In the genomic region with DNA sequence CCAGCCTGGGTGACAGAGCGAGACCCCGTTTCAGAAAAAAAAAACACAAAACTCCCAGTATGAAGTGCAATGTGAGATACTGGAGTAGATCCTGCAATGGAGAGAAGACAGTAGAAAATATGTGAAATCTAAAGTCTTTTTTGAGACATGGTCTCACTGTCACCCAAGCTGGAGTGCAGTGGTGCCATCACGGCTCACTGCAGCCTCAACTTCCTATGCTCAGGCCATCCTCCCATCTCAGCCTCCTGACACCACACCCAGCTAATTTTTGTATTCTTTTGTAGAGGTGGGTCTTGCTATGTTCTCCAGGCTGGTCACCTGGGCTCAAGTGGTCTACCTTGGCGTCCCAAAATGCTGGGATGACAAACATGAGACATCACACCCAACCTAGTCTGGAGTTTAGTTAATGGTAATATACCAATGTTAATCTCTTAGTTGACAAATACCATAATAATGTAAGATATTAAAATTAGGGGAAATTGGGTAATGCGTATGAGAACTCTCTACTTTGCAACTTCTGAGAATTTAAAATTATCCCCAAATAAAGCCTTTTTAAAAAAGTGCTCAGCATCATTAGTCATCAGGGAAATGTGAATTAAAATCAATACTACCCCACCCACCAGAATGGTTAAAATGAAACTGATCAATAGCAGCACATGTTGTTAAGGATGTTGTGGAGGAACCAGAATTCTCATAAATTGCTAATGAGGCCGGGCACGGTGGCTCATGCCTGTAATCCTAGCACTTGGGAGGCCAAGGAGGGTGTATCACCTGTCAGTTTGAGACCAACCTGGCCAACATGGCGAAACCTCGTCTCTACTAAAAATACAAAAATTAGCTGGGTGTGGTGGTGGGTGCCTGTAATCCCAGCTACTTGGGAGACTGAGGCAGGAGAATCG, we compare ENCODE assay signal across 20 cellular contexts. TPM values are rescaled to one million over a fixed set of nuclear protein-coding genes. Genes with fewer than 3 reads are reported as not detected.
A peak's percentile ranks its signal among the peaks of the same experiment; 100 is the strongest.
DNase-seq lines count a peak whose midpoint lies in the region; ATAC-seq and TF ChIP-seq lines count a peak whose summit lies in the region.
"Had no signal": no experiment of that assay in that cellular context is flagged by ENCODE, and none has a peak within 500 bp of the region (broad histone marks: within the 10 kb centered on the region; RNA-seq: fewer than 3 reads in every experiment).

No MANE protein-coding gene starts in this region.

- ATAC-seq in activated CD4-positive, alpha-beta T cell treated with anti-CD3 and anti-CD28 coated beads for 36 hours: peak; percentile 59
- peak in 1 of 2 donors; percentile 48 for ATAC-seq in natural killer cell treated with Interleukin-12 subunit alpha and Interleukin-12 subunit beta and Interleukin-15 and Interleukin-18, amount 100 ng/mL, for 72 hours
- ATAC-seq in natural killer cell (no peak), HG03095 (IDR thresholded peaks at IDR 0.05; ENCODE audit: unreplicated experiment) (no peak), HG03442 (IDR thresholded peaks at IDR 0.05; ENCODE audit: unreplicated experiment) (no peak)
- no peak for ATAC-seq in central memory CD8-positive, alpha-beta T cell (replicated peaks; ENCODE audit: extremely low read depth, poor library complexity, severe bottlenecking)
- no peak for ATAC-seq in stimulated activated memory B cell treated with anti-CD40 and anti-IgM and Interleukin-4, amounts not matched to agents 10 μg/mL and 1 μg/mL and 100 μg/mL, for 72 hours
- ATAC-seq: Right ventricle myocardium inferior had no signal

- POLR2A ChIA-PET in activated CD4-positive, alpha-beta T cell treated with anti-CD3 and anti-CD28 coated beads for 36 hours (lab: Charles Lee): no interaction called here

- no peaks in the 10 kb centered on the region for H3K9me3 Mint-ChIP-seq in activated CD4-positive, alpha-beta T cell treated with anti-CD3 and anti-CD28 coated beads for 36 hours (ENCODE audit: low read depth)
- H3K9me3 Mint-ChIP-seq in natural killer cell treated with Interleukin-12 subunit alpha and Interleukin-12 subunit beta and Interleukin-15 and Interleukin-18, amount 100 ng/mL, for 72 hours: no peaks in the 10 kb centered on the region
- no peaks in the 10 kb centered on the region for H3K9me3 Mint-ChIP-seq in natural killer cell
- no peaks in the 10 kb centered on the region for H3K9me3 Mint-ChIP-seq in central memory CD8-positive, alpha-beta T cell
- no peaks in the 10 kb centered on the region for H3K9me3 Mint-ChIP-seq in stimulated activated memory B cell treated with anti-CD40 and anti-IgM and Interleukin-4, amounts not matched to agents 10 μg/mL and 1 μg/mL and 100 μg/mL, for 72 hours
- H3K9me3 Mint-ChIP-seq: activated naive CD8-positive, alpha-beta T cell treated with anti-CD3 and anti-CD28 coated beads, Interleukin-2, amount 10 ng/mL, durations not matched to agents 7 days and 5 days; CD4-positive, CD25-positive, alpha-beta regulatory T cell had no signal

- TF ChIP-seq CTCF in natural killer cell (IDR thresholded peaks at IDR 0.05): no peak

- peaks cover 50% of the 10 kb centered on the region for H3K4me1 Mint-ChIP-seq in activated CD4-positive, alpha-beta T cell treated with anti-CD3 and anti-CD28 coated beads for 36 hours
- peaks cover 11 to 28% of the 10 kb centered on the region in 2 donors for H3K4me1 Mint-ChIP-seq in natural killer cell treated with Interleukin-12 subunit alpha and Interleukin-12 subunit beta and Interleukin-15 and Interleukin-18, amount 100 ng/mL, for 72 hours (ENCODE audit: low read depth in 2 of 2)
- H3K4me1 Mint-ChIP-seq in natural killer cell: peaks cover 16 to 17% of the 10 kb centered on the region in 2 donors
- peaks cover 16% of the 10 kb centered on the region for H3K4me1 Mint-ChIP-seq in central memory CD8-positive, alpha-beta T cell
- H3K4me1 Mint-ChIP-seq in stimulated activated memory B cell treated with anti-CD40 and anti-IgM and Interleukin-4, amounts not matched to agents 10 μg/mL and 1 μg/mL and 100 μg/mL, for 72 hours: peaks cover 20% of the 10 kb centered on the region

- peak overlapping the region; percentile 63 for H3K27ac Mint-ChIP-seq in activated CD4-positive, alpha-beta T cell treated with anti-CD3 and anti-CD28 coated beads for 36 hours
- H3K27ac Mint-ChIP-seq in natural killer cell treated with Interleukin-12 subunit alpha and Interleukin-12 subunit beta and Interleukin-15 and Interleukin-18, amount 100 ng/mL, for 72 hours: peak overlapping the region; percentile 47 to 69
- H3K27ac Mint-ChIP-seq in natural killer cell: peak overlapping the region in 1 of 2 donors; percentile 31
- peak overlapping the region; percentile 35 for H3K27ac Mint-ChIP-seq in central memory CD8-positive, alpha-beta T cell (ENCODE audit: low read depth)
- no peak overlapping the region for H3K27ac Mint-ChIP-seq in stimulated activated memory B cell treated with anti-CD40 and anti-IgM and Interleukin-4, amounts not matched to agents 10 μg/mL and 1 μg/mL and 100 μg/mL, for 72 hours

- H3K36me3 Mint-ChIP-seq in activated CD4-positive, alpha-beta T cell treated with anti-CD3 and anti-CD28 coated beads for 36 hours (ENCODE audit: low read depth): peaks cover 74% of the 10 kb centered on the region
- H3K36me3 Mint-ChIP-seq in natural killer cell treated with Interleukin-12 subunit alpha and Interleukin-12 subunit beta and Interleukin-15 and Interleukin-18, amount 100 ng/mL, for 72 hours: peaks cover 20% of the 10 kb centered on the region
- H3K36me3 Mint-ChIP-seq in natural killer cell: no peaks in the 10 kb centered on the region
- H3K36me3 Mint-ChIP-seq in central memory CD8-positive, alpha-beta T cell (ENCODE audit: insufficient read depth): peaks cover 59% of the 10 kb centered on the region
- peaks cover 30% of the 10 kb centered on the region for H3K36me3 Mint-ChIP-seq in stimulated activated memory B cell treated with anti-CD40 and anti-IgM and Interleukin-4, amounts not matched to agents 10 μg/mL and 1 μg/mL and 100 μg/mL, for 72 hours

- H3K4me3 Mint-ChIP-seq in activated CD4-positive, alpha-beta T cell treated with anti-CD3 and anti-CD28 coated beads for 36 hours: no peak overlapping the region
- H3K4me3 Mint-ChIP-seq in natural killer cell treated with Interleukin-12 subunit alpha and Interleukin-12 subunit beta and Interleukin-15 and Interleukin-18, amount 100 ng/mL, for 72 hours: peak overlapping the region; percentile 38
- no peak overlapping the region for H3K4me3 Mint-ChIP-seq in natural killer cell
- H3K4me3 Mint-ChIP-seq in central memory CD8-positive, alpha-beta T cell: no peak overlapping the region
- H3K4me3 Mint-ChIP-seq in stimulated activated memory B cell treated with anti-CD40 and anti-IgM and Interleukin-4, amounts not matched to agents 10 μg/mL and 1 μg/mL and 100 μg/mL, for 72 hours: no peak overlapping the region
- H3K4me3 Mint-ChIP-seq: activated naive CD8-positive, alpha-beta T cell treated with anti-CD3 and anti-CD28 coated beads, Interleukin-2, amount 10 ng/mL, durations not matched to agents 7 days and 5 days had no signal

- intact Hi-C loops in activated CD4-positive, alpha-beta T cell treated with anti-CD3 and anti-CD28 coated beads for 36 hours (cut with DNase I, micrococcal nuclease): loop anchor here (2.0 to 10.0 kb wide), 5 partner anchors 85 to 1341 kb away; partner anchors contain the start of genes ARHGEF6 (in 1 of the 2) and INTS6L (in 1 of the 2)
- intact Hi-C loops in natural killer cell (cut with micrococcal nuclease): no loop called here

- no peaks in the 10 kb centered on the region for H3K27me3 Mint-ChIP-seq in activated CD4-positive, alpha-beta T cell treated with anti-CD3 and anti-CD28 coated beads for 36 hours
- peaks cover 0 to 2% of the 10 kb centered on the region in 2 donors for H3K27me3 Mint-ChIP-seq in natural killer cell treated with Interleukin-12 subunit alpha and Interleukin-12 subunit beta and Interleukin-15 and Interleukin-18, amount 100 ng/mL, for 72 hours
- no peaks in the 10 kb centered on the region for H3K27me3 Mint-ChIP-seq in natural killer cell (ENCODE audit: low read depth in 2 of 2)
- H3K27me3 Mint-ChIP-seq in central memory CD8-positive, alpha-beta T cell: no peaks in the 10 kb centered on the region
- H3K27me3 Mint-ChIP-seq in stimulated activated memory B cell treated with anti-CD40 and anti-IgM and Interleukin-4, amounts not matched to agents 10 μg/mL and 1 μg/mL and 100 μg/mL, for 72 hours: no peaks in the 10 kb centered on the region
- H3K27me3 Mint-ChIP-seq: activated naive CD8-positive, alpha-beta T cell treated with anti-CD3 and anti-CD28 coated beads, Interleukin-2, amount 10 ng/mL, durations not matched to agents 7 days and 5 days; CD4-positive, CD25-positive, alpha-beta regulatory T cell had no signal

- DNase-seq in activated CD4-positive, alpha-beta T cell treated with anti-CD3 and anti-CD28 coated beads for 36 hours: peak; percentile 28
- no peak for DNase-seq in activated CD4-positive, alpha-beta T cell treated with anti-CD3 and anti-CD28 coated beads, Interleukin-2, amount 50 U/mL, for 4 hours
- no peak for DNase-seq in natural killer cell treated with Interleukin-12 subunit alpha and Interleukin-12 subunit beta and Interleukin-15 and Interleukin-18, amount 100 ng/mL, for 72 hours (ENCODE audit: low spot score)
- no peak for DNase-seq in natural killer cell
- no peak for DNase-seq in central memory CD8-positive, alpha-beta T cell (ENCODE audit: low spot score in 2 of 2)
- DNase-seq: 8988T; activated naive CD8-positive, alpha-beta T cell treated with anti-CD3 and anti-CD28 coated beads, Interleukin-2, amount 10 ng/mL, durations not matched to agents 7 days and 5 days; central memory CD4-positive, alpha-beta T cell; dermis blood vessel endothelial cell; left ventricle myocardium inferior; NCI-H1436; occipital lobe; OCI-M1; T-helper 9 cell; WERI-Rb-1 had no signal

- CTCF ChIA-PET in activated CD4-positive, alpha-beta T cell treated with anti-CD3 and anti-CD28 coated beads for 36 hours (lab: Charles Lee): no interaction called here

RNA-seq across cellular contexts. Expression of gene RBMX, which starts 15.0 kb away (rescaled TPM):
- 100 to 1,000 TPM; 320 to 414 TPM for total RNA-seq in activated CD4-positive, alpha-beta T cell treated with anti-CD3 and anti-CD28 coated beads for 36 hours
- 100 to 1,000 TPM; 170 to 211 TPM for total RNA-seq in natural killer cell treated with Interleukin-12 subunit alpha and Interleukin-12 subunit beta and Interleukin-15 and Interleukin-18, amount 100 ng/mL, for 72 hours
- 100 to 1,000 TPM; 171 to 208 (median 174) TPM for total RNA-seq in natural killer cell
